1 cellular context compared by ENCODE assay signal in the genomic region with DNA sequence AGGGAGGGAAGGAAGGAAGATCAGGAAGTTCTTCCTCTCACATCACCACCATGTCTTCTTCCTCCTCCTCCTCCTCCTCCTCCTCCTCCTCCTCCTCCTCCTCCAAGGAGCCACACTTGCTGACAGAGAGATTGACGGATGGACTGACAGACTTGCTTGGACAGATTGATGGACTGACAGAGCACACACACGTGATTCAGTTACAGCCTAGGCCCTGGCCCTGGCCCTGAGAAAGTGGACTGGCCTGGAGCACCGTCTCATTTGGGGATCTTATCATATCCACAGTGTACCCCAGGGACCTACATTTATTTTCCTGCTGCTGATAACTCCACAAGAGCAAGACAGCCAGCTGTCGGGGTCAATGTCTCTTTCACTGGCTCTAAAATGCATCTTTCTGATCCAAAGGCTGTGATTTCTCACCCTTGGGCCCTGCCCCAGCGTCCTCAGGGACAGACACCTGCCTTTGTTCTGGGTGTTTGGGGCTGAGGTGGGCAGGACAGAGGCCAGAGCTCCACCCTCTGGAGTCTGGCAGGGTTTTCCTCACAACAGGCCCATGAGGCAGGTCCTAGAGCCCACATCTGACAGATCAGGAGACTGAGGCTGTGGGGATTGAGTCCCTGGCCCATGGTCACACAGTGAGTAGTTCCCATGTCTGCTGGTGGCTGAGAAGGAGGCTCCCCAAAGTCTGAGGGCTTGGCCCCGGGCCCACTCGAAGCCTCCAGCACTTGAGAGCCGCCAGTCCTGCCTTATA.
TF ChIP-seq lines count a peak whose summit lies in the region.

No MANE protein-coding gene starts in this region.

TF ChIP-seq in K562, 482 proteins besides CTCF, POLR2A, EP300 and RAD21 (continues in another document):
- TF ChIP-seq ZNF143 (CRISPR knock-in tag; IDR thresholded peaks at IDR 0.05) (no peak), ZNF175 (CRISPR knock-in tag; IDR thresholded peaks at IDR 0.05; ENCODE audit: low read depth) (0 out of 2 replicates have a peak, but pooled peaks have one; percentile 21), MTA1 (IDR thresholded peaks at IDR 0.05; ENCODE audit: borderline replicate concordance) (no peak), CBFA2T2 (conservative IDR thresholded peaks at IDR 0.05) (peak; percentile 25), ZNF764 (CRISPR knock-in tag; IDR thresholded peaks at IDR 0.05; ENCODE audit: low read depth) (no peak), TARDBP (IDR thresholded peaks at IDR 0.05) (no peak), ETV6 (IDR thresholded peaks at IDR 0.05; ENCODE audit: borderline replicate concordance in 1 of 2, low read depth in 2 of 2, low read length in 1 of 2) (peak; percentile 82 to 83; a peak in 1 of 4 replicates), ETV6 (CRISPR knock-in tag; IDR thresholded peaks at IDR 0.05; ENCODE audit: borderline replicate concordance) (no peak), EGR1 (conservative IDR thresholded peaks at IDR 0.05) (peak; percentile 50), FOXK1 (CRISPR knock-in tag; IDR thresholded peaks at IDR 0.05; ENCODE audit: borderline replicate concordance) (no peak), BHLHE40 (IDR thresholded peaks at IDR 0.05; ENCODE audit: low read length) (peak; percentile 65), ZNF695 (CRISPR knock-in tag; IDR thresholded peaks at IDR 0.05) (no peak), NCOR1 (IDR thresholded peaks at IDR 0.05) (0 out of 2 replicates have a peak, but pooled peaks have one; percentile 15), PRDM10 (IDR thresholded peaks at IDR 0.05; ENCODE audit: partially characterized antibody) (no peak), NFIC (IDR thresholded peaks at IDR 0.05) (0 out of 2 replicates have a peak, but pooled peaks have one; percentile 13), MECOM (CRISPR knock-in tag; IDR thresholded peaks at IDR 0.05) (peak; percentile 51; the same call in 1 of the 2 replicates), ARID1B (IDR thresholded peaks at IDR 0.05) (peak; percentile 47), ZNF280B (CRISPR knock-in tag; IDR thresholded peaks at IDR 0.05) (no peak), TFAP4 (CRISPR knock-in tag; IDR thresholded peaks at IDR 0.05; ENCODE audit: borderline replicate concordance) (peak; percentile 52; the same call in 1 of the 2 replicates), RCOR1 (IDR thresholded peaks at IDR 0.05; ENCODE audit: borderline replicate concordance in 1 of 2, low read depth in 2 of 2, low read length in 2 of 2) (peak in 1 of 2 experiments; percentile 59; a peak in 2 of 4 replicates), ZNF263 (CRISPR knock-in tag; IDR thresholded peaks at IDR 0.05; ENCODE audit: borderline replicate concordance) (peak; percentile 99), VEZF1 (CRISPR knock-in tag; IDR thresholded peaks at IDR 0.05) (peak; percentile 27; the same call in 1 of the 2 replicates), KLF16 (IDR thresholded peaks at IDR 0.05) (no peak), TCF15 (CRISPR knock-in tag; IDR thresholded peaks at IDR 0.05) (no peak), ZNF589 (CRISPR knock-in tag; IDR thresholded peaks at IDR 0.05; ENCODE audit: low read depth) (no peak), MEIS2 (IDR thresholded peaks at IDR 0.05; ENCODE audit: partially characterized antibody) (peak; percentile 97), CBFA2T3 (IDR thresholded peaks at IDR 0.05) (peak; percentile 63)
- TF ChIP-seq, protein P1, sequence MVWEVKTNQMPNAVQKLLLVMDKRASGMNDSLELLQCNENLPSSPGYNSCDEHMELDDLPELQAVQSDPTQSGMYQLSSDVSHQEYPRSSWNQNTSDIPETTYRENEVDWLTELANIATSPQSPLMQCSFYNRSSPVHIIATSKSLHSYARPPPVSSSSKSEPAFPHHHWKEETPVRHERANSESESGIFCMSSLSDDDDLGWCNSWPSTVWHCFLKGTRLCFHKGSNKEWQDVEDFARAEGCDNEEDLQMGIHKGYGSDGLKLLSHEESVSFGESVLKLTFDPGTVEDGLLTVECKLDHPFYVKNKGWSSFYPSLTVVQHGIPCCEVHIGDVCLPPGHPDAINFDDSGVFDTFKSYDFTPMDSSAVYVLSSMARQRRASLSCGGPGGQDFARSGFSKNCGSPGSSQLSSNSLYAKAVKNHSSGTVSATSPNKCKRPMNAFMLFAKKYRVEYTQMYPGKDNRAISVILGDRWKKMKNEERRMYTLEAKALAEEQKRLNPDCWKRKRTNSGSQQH (CRISPR knock-in tag; IDR thresholded peaks at IDR 0.05) = no peak
- TF ChIP-seq, protein P2, sequence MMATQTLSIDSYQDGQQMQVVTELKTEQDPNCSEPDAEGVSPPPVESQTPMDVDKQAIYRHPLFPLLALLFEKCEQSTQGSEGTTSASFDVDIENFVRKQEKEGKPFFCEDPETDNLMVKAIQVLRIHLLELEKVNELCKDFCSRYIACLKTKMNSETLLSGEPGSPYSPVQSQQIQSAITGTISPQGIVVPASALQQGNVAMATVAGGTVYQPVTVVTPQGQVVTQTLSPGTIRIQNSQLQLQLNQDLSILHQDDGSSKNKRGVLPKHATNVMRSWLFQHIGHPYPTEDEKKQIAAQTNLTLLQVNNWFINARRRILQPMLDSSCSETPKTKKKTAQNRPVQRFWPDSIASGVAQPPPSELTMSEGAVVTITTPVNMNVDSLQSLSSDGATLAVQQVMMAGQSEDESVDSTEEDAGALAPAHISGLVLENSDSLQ (IDR thresholded peaks at IDR 0.05) = peak; percentile 93
- TF ChIP-seq, protein P3, sequence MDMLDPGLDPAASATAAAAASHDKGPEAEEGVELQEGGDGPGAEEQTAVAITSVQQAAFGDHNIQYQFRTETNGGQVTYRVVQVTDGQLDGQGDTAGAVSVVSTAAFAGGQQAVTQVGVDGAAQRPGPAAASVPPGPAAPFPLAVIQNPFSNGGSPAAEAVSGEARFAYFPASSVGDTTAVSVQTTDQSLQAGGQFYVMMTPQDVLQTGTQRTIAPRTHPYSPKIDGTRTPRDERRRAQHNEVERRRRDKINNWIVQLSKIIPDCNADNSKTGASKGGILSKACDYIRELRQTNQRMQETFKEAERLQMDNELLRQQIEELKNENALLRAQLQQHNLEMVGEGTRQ (CRISPR knock-in tag; IDR thresholded peaks at IDR 0.05) = peak; percentile 56
- TF ChIP-seq, protein P4, sequence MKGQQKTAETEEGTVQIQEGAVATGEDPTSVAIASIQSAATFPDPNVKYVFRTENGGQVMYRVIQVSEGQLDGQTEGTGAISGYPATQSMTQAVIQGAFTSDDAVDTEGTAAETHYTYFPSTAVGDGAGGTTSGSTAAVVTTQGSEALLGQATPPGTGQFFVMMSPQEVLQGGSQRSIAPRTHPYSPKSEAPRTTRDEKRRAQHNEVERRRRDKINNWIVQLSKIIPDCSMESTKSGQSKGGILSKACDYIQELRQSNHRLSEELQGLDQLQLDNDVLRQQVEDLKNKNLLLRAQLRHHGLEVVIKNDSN (CRISPR knock-in tag; IDR thresholded peaks at IDR 0.05) = peak; percentile 63
